In the genomic region with DNA sequence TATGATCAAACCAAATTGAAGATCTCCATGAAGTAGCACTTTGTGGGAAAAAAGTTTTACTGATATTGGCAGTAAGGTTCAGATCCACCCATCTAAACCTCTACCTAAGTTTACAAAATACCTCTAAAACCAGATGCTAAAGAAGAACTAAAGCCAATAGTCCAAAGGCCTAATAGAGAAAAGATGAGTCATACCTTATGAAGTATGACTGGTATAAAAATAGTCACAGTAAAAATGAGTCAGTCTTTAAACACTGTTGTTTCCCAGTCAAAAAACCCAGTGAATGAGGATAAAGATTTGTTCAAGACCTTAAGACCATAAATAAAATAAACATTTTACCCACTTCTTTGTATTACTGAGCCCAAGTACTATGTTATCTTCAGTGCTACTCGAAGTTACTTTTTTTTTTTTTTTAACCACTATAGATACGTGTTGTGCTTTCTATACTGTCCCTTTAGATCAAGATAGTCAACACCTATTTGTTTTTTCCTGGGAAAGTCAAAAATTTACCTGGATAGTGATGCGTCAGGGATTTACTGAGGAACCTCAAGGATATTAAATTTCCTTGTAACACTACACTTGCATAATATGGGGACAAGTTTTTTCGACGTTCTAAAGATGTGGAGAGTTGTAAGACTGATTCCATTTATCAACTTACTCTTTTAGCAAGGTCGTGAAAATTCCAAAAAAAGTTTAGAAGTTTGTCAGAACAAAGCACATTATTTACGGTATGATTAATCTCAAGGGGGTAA, we compare ENCODE assay signal across 8 cellular contexts.
DNase-seq lines count a peak whose midpoint lies in the region; ATAC-seq and TF ChIP-seq lines count a peak whose summit lies in the region.

No MANE protein-coding gene starts in this region.

- H3K36me3 ChIP-seq in ascending aorta, result no peaks in the 10 kb centered on the region

- no peak overlapping the region for H3K4me3 Mint-ChIP-seq in chondrocyte (ENCODE audit: unreplicated experiment)

- H3K27ac Mint-ChIP-seq in chondrocyte (ENCODE audit: unreplicated experiment), result peak overlapping the region; percentile 20

- ATAC-seq in GM19395 (IDR thresholded peaks at IDR 0.05; ENCODE audit: unreplicated experiment) (peak; percentile 95), HG03457 (IDR thresholded peaks at IDR 0.05; ENCODE audit: unreplicated experiment) (peak; percentile 81), left ventricle myocardium superior (no peak), GM19467 (IDR thresholded peaks at IDR 0.05; ENCODE audit: unreplicated experiment) (no peak)

- H3K4me1 Mint-ChIP-seq in chondrocyte (ENCODE audit: low read depth), result peaks cover 10% of the 10 kb centered on the region

- intact Hi-C loops in left ventricle myocardium superior (cut with micrococcal nuclease) (no loop called here), ascending aorta (cut with DNase I) (no loop called here)

- peak; percentile 59 for DNase-seq in ACHN
- DNase-seq in chondrocyte (ENCODE audit: low spot score), result no peak
- DNase-seq in retina, result no peak
- DNase-seq in left ventricle myocardium superior, result no peak
- DNase-seq in ascending aorta (ENCODE audit: low spot score in 2 of 2), result no peak

- in situ Hi-C loops in ACHN (cut with HindIII; ENCODE audit: low pct_ligation_motif_present, low pct_unique_long_range_greater_than_20kb, low sequenced_read_pairs), result no loop called here

- no peaks in the 10 kb centered on the region for H3K36me3 Mint-ChIP-seq in chondrocyte (ENCODE audit: low read depth)

- H3K9me3 ChIP-seq in ascending aorta, result no peaks in the 10 kb centered on the region

- no peak overlapping the region for H3K4me3 ChIP-seq in ascending aorta

- no peaks in the 10 kb centered on the region for H3K4me1 ChIP-seq in ascending aorta

- no peaks in the 10 kb centered on the region for H3K27me3 ChIP-seq in ascending aorta

- H3K9me3 Mint-ChIP-seq in chondrocyte (ENCODE audit: low read depth), result no peaks in the 10 kb centered on the region

- H3K27me3 Mint-ChIP-seq in chondrocyte (ENCODE audit: low read depth), result peaks cover 16% of the 10 kb centered on the region

- TF ChIP-seq CTCF in chondrocyte (IDR thresholded peaks at IDR 0.05) (no peak), ascending aorta (IDR thresholded peaks at IDR 0.05) (no peak)

- no peak overlapping the region for H3K27ac ChIP-seq in ascending aorta

Comparison
In these comparisons a context has a peak if more than half of its experiments do, and no peak if none do; other contexts are left out.
1. ATAC-seq: peak in GM19395 (single experiment) and HG03457 (single experiment); none in left ventricle myocardium superior (single experiment) and GM19467 (single experiment).